In the genomic region with DNA sequence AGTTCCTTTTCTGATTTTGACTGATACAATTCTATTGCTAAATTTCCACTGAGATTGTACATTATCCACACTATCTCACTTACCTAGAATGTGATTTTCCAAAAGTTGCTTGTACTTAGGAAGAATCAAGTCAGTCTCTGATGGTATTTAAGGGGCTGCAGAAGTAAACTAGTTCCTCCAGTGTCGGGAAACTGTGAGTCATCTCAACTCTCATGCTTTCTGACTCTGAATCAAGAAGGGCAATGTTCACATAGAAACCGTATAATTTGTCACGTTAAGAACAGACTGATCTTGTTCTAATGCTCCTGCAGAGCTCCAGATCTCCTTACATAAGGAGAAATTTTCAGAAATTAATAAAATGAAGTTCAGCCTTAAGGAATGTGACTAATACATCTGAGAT, we compare ENCODE assay signal across 11 cellular contexts.
DNase-seq lines count a peak whose midpoint lies in the region; ATAC-seq, FAIRE-seq and TF ChIP-seq lines count a peak whose summit lies in the region.
"Had no signal": no experiment of that assay in that cellular context is flagged by ENCODE, and none has a peak within 500 bp of the region (broad histone marks: within the 10 kb centered on the region; RNA-seq: fewer than 3 reads in every experiment).

No MANE protein-coding gene starts in this region.

- dilution Hi-C loops in mammary epithelial cell (cut with HindIII; ENCODE audit: low sequenced_read_pairs), result no loop called here

- intact Hi-C loops in mammary epithelial cell (cut with micrococcal nuclease) (no loop called here), left lung (cut with DNase I) (no loop called here), psoas muscle (cut with DNase I) (no loop called here)

- H3K9me3 ChIP-seq in A549, result no peaks in the 10 kb centered on the region
- H3K9me3 ChIP-seq in mammary epithelial cell (replicated peaks; ENCODE audit: insufficient read depth, low read length), result no peaks in the 10 kb centered on the region
- H3K9me3 ChIP-seq in left lung, result no peaks in the 10 kb centered on the region
- H3K9me3 ChIP-seq in psoas muscle, result no peaks in the 10 kb centered on the region
- H3K9me3 ChIP-seq: right lobe of liver had no signal

- H3K4me1 ChIP-seq in A549, result peaks cover 24% of the 10 kb centered on the region
- H3K4me1 ChIP-seq in mammary epithelial cell (ENCODE audit: insufficient read depth, low read length), result peaks cover 31% of the 10 kb centered on the region
- no peaks in the 10 kb centered on the region for H3K4me1 ChIP-seq in left lung
- H3K4me1 ChIP-seq in psoas muscle, result no peaks in the 10 kb centered on the region
- H3K4me1 ChIP-seq: right lobe of liver had no signal

- CTCF ChIA-PET in A549 (lab: Yijun Ruan, JAX) (no interaction called here), mammary epithelial cell (lab: Charles Lee; ENCODE audit: low non-redundant PET) (interaction anchor here (0.6 kb wide), 1 partner anchor 1439 kb away, joined by 5 read pairs; no protein-coding TSS in a partner anchor)

- TF ChIP-seq EP300 in A549 (IDR thresholded peaks at IDR 0.05), result no peak

- TF ChIP-seq POLR2A in A549 (IDR thresholded peaks at IDR 0.05; ENCODE audit: low read length), result no peak

- no peaks in the 10 kb centered on the region for H3K27me3 ChIP-seq in mammary epithelial cell (ENCODE audit: insufficient read depth, low read length)
- H3K27me3 ChIP-seq in left lung, result no peaks in the 10 kb centered on the region
- no peaks in the 10 kb centered on the region for H3K27me3 ChIP-seq in psoas muscle (ENCODE audit: insufficient read depth in 3 of 3, low read length in 2 of 3)
- H3K27me3 ChIP-seq: right lobe of liver had no signal

- H3K4me2 ChIP-seq in A549, result peak overlapping the region; percentile 58
- peak overlapping the region; percentile 86 for H3K4me2 ChIP-seq in mammary epithelial cell (ENCODE audit: insufficient read depth, low read depth, low read length)

- TF ChIP-seq CTCF in A549 (IDR thresholded peaks at IDR 0.05) (no peak), mammary epithelial cell (conservative IDR thresholded peaks at IDR 0.05 in 1 of 2, IDR thresholded peaks at IDR 0.05 in 1 of 2; ENCODE audit: extremely low read depth in 1 of 2, insufficient read depth in 1 of 2, low read depth in 1 of 2, low read length in 2 of 2) (no peak), left lung (IDR thresholded peaks at IDR 0.05) (no peak), psoas muscle (IDR thresholded peaks at IDR 0.05) (no peak), D721Med (IDR thresholded peaks at IDR 0.05; ENCODE audit: insufficient read depth, missing control alignments) (no peak)

- H3K9ac ChIP-seq in mammary epithelial cell (ENCODE audit: insufficient read depth, low read length), result peak overlapping the region; percentile 54

- peak; percentile 15 to 67 for DNase-seq in A549 (ENCODE audit: low read depth in 1 of 2, low spot score in 1 of 2)
- peak; percentile 56 for DNase-seq in HCEC 1CT
- peak; percentile 96 for DNase-seq in mammary epithelial cell
- DNase-seq in left lung, result no peak
- no peak for DNase-seq in NCI-H2107 treated with DMSO at 0.1 percent for 48 hours (lab: John Stamatoyannopoulos, UW; ENCODE audit: unreplicated experiment)
- no peak for DNase-seq in CD1c-positive myeloid dendritic cell (ENCODE audit: extremely low spot score)
- DNase-seq in psoas muscle, result no peak
- no peak for DNase-seq in D721Med (ENCODE audit: insufficient read length, low spot score)
- DNase-seq: NCI-H1436, right lobe of liver had no signal

- H3K27ac ChIP-seq in A549 (peak overlapping the region; percentile 71 to 87), mammary epithelial cell (ENCODE audit: insufficient read depth, low read depth, low read length) (peak overlapping the region; percentile 98), left lung (no peak overlapping the region), psoas muscle (no peak overlapping the region)
- H3K27ac ChIP-seq: right lobe of liver had no signal

- FAIRE-seq in A549 (lab: Jason Lieb, UNC) (no peak), D721Med (lab: Jason Lieb, UNC) (no peak)
- FAIRE-seq: HTR-8/SVneo had no signal

- H3K79me2 ChIP-seq in mammary epithelial cell (ENCODE audit: insufficient read depth, low read length), result no peaks in the 10 kb centered on the region

- no TSS peak for BruUV-seq in mammary epithelial cell (replicated peaks; lab: Mats Ljungman, UMichigan)

- ATAC-seq in A549 (peak; percentile 59 to 73; a peak in 5 of 6 replicates), left lung (peak; percentile 82), psoas muscle (no peak)
- ATAC-seq: right lobe of liver had no signal

- in situ Hi-C loops in mammary epithelial cell (cut with MboI; ENCODE audit: low sequenced_read_pairs in 2 of 2), result loop anchor here (10.0 kb wide), 2 partner anchors 277 to 363 kb away; no protein-coding TSS in a partner anchor

- H4K20me1 ChIP-seq in mammary epithelial cell (ENCODE audit: insufficient read depth, low read length), result no peaks in the 10 kb centered on the region

- 2% methylated on average over 3 of the region's 3 CpGs for WGBS in A549 (ENCODE audit: missing lambda C conversion rate)
- WGBS in mammary epithelial cell (ENCODE audit: low coverage, missing lambda C conversion rate), result 6% methylated on average over 3 of the region's 3 CpGs
- 25 to 45% (median 28%) methylated on average over 3 of the region's 3 CpGs for WGBS in psoas muscle, 3 donors

- POLR2A ChIA-PET in A549 (lab: Yijun Ruan, JAX), result no interaction called here

- H3K36me3 ChIP-seq in mammary epithelial cell (ENCODE audit: insufficient read depth, low read length), result no peaks in the 10 kb centered on the region
- H3K36me3 ChIP-seq in left lung, result no peaks in the 10 kb centered on the region
- H3K36me3 ChIP-seq in psoas muscle (ENCODE audit: insufficient read depth in 1 of 2, low read depth in 1 of 2), result no peaks in the 10 kb centered on the region
- H3K36me3 ChIP-seq: right lobe of liver had no signal

- no peak overlapping the region for H3K4me3 ChIP-seq in A549
- H3K4me3 ChIP-seq in mammary epithelial cell (replicated peaks in 1 of 3; ENCODE audit: insufficient read depth in 1 of 3, low read depth in 2 of 3, low read length in 3 of 3), result no peak overlapping the region
- no peak overlapping the region for H3K4me3 ChIP-seq in left lung
- no peak overlapping the region for H3K4me3 ChIP-seq in psoas muscle
- H3K4me3 ChIP-seq: right lobe of liver had no signal

- no peak for TF ChIP-seq RAD21 in A549 (conservative IDR thresholded peaks at IDR 0.05 in 1 of 2, IDR thresholded peaks at IDR 0.05 in 1 of 2)

- H2AFZ ChIP-seq in mammary epithelial cell (ENCODE audit: low read depth, low read length), result no peak overlapping the region

TF ChIP-seq in A549, 52 proteins besides CTCF, POLR2A, EP300 and RAD21:
- TF ChIP-seq HOXB13 (CRISPR knock-in tag; IDR thresholded peaks at IDR 0.05; ENCODE audit: low read depth), result no peak
- TF ChIP-seq ZC3H11A (IDR thresholded peaks at IDR 0.05), result no peak
- no peak for TF ChIP-seq MAZ (IDR thresholded peaks at IDR 0.05; ENCODE audit: borderline replicate concordance, low read depth, low read length)
- peak; percentile 31; the same call in 1 of the 2 replicates for TF ChIP-seq FOSL2 (IDR thresholded peaks at IDR 0.05)
- peak; percentile 68 for TF ChIP-seq FOSL2 (CRISPR knock-in tag; IDR thresholded peaks at IDR 0.05)
- no peak for TF ChIP-seq BCL3 (IDR thresholded peaks at IDR 0.05)
- TF ChIP-seq ATOH8 (CRISPR knock-in tag; IDR thresholded peaks at IDR 0.05; ENCODE audit: low read depth), result no peak

Comparison
In these comparisons a context has a peak if more than half of its experiments do, and no peak if none do; other contexts are left out.
1. ATAC-seq: peak in A549 (2 of 2) and left lung (single experiment); none in psoas muscle (0 of 4).
2. DNase-seq: peak in A549 (2 of 2), HCEC 1CT (single experiment) and mammary epithelial cell (single experiment); none in left lung (0 of 2), NCI-H2107 treated with DMSO at 0.1 percent for 48 hours (single experiment), CD1c-positive myeloid dendritic cell (single experiment), psoas muscle (0 of 2) and D721Med (single experiment).
3. H3K27ac ChIP-seq: peak in A549 (2 of 2) and mammary epithelial cell (single experiment); none in left lung (0 of 2) and psoas muscle (single experiment).